Comparison of ENCODE assay signal across 8 cellular contexts in genomic region chr17:17971431-17972125, GRCh38. TPM values are rescaled to one million over a fixed set of nuclear protein-coding genes. Genes with fewer than 3 reads are reported as not detected.
DNase-seq lines count a peak whose midpoint lies in the region; ATAC-seq and TF ChIP-seq lines count a peak whose summit lies in the region.

No MANE protein-coding gene starts in this region.

- H3K4me3 Mint-ChIP-seq in activated naive CD8-positive, alpha-beta T cell, result peak overlapping the region; percentile 87

- no peak for DNase-seq in AG09309 (ENCODE audit: low read depth)
- peak; percentile 51 for DNase-seq in left cardiac atrium
- DNase-seq in putamen (ENCODE audit: low spot score), result peak; percentile 17
- DNase-seq in NAMALWA (ENCODE audit: low spot score), result no peak
- DNase-seq in HCEC 1CT, result no peak

- H3K27ac Mint-ChIP-seq in activated naive CD8-positive, alpha-beta T cell, result peak overlapping the region; percentile 62

- peak; percentile 38 to 39 for ATAC-seq in left cardiac atrium
- ATAC-seq in HG03565 (IDR thresholded peaks at IDR 0.05; ENCODE audit: unreplicated experiment), result no peak

- 16% methylated on average over 33 of the region's 33 CpGs for WGBS in HUES64

- peaks cover 51% of the 10 kb centered on the region for H3K4me1 Mint-ChIP-seq in activated naive CD8-positive, alpha-beta T cell (ENCODE audit: low read depth)

- TF ChIP-seq CTCF in AG09309 (IDR thresholded peaks at IDR 0.05; ENCODE audit: control insufficient read depth, insufficient read depth, low read depth, low read length, missing control alignments), result no peak

- intact Hi-C loops in left cardiac atrium (cut with DNase I), result no loop called here

- H3K9ac ChIP-seq in HUES64 (ENCODE audit: low read depth, low read length), result peak overlapping the region; percentile 28; the same call in 1 of the 2 replicates

- no peak overlapping the region for H3K27ac ChIP-seq in HUES64 (ENCODE audit: low read depth, low read length)

- no peaks in the 10 kb centered on the region for H3K36me3 ChIP-seq in HUES64 (ENCODE audit: insufficient read depth, low read length)

- peak overlapping the region; percentile 85 for H3K4me3 ChIP-seq in AG09309 (ENCODE audit: control insufficient read depth, low read depth, low read length)
- peak overlapping the region; percentile 77 for H3K4me3 ChIP-seq in HUES64 (ENCODE audit: low read length)

- H3K9me3 ChIP-seq in HUES64 (ENCODE audit: insufficient read depth, low read depth, low read length), result no peaks in the 10 kb centered on the region

- no peaks in the 10 kb centered on the region for H3K9me3 Mint-ChIP-seq in activated naive CD8-positive, alpha-beta T cell (ENCODE audit: low read depth)

- H3K36me3 Mint-ChIP-seq in activated naive CD8-positive, alpha-beta T cell, result no peaks in the 10 kb centered on the region

- 0 out of 2 replicates have a peak, but pooled peaks cover 2% of the 10 kb centered on the region for H3K27me3 ChIP-seq in HUES64 (ENCODE audit: insufficient read depth, low read length)

- H3K4me1 ChIP-seq in HUES64 (ENCODE audit: insufficient read depth, low read length), result peaks cover 3% of the 10 kb centered on the region; the same call in 1 of the 2 replicates

- H3K27me3 Mint-ChIP-seq in activated naive CD8-positive, alpha-beta T cell, result no peaks in the 10 kb centered on the region

RNA-seq across cellular contexts. Expression of gene TOM1L2, which starts 0.6 kb away (rescaled TPM):
- 2.6 TPM for polyA plus RNA-seq in HUES64 (2013, experiment 1 of 2)
- 3.2 TPM for polyA plus RNA-seq in HUES64 (2013, experiment 2 of 2)
- total RNA-seq in left cardiac atrium, result 100 to 1,000 TPM; 179 to 183 TPM

RNA-seq across cellular contexts. Expression of gene DRC3, which starts 1.1 kb away (rescaled TPM):
- 0.20 TPM for polyA plus RNA-seq in HUES64 (2013, experiment 1 of 2)
- polyA plus RNA-seq in HUES64 (2013, experiment 2 of 2), result 0.19 TPM
- 1 to 10 TPM; 1.4 to 2.0 TPM for total RNA-seq in left cardiac atrium

Comparison
In these comparisons a context has a peak if more than half of its experiments do, and no peak if none do; other contexts are left out.
1. DNase-seq: peak in left cardiac atrium (single experiment) and putamen (single experiment); none in AG09309 (single experiment), NAMALWA (single experiment) and HCEC 1CT (single experiment).